Comparison of ENCODE assay signal across 21 cellular contexts in genomic region chr14:87121716-87122115, GRCh38.
A peak's percentile ranks its signal among the peaks of the same experiment; 100 is the strongest.
DNase-seq lines count a peak whose midpoint lies in the region; ATAC-seq and TF ChIP-seq lines count a peak whose summit lies in the region.
"Had no signal": no experiment of that assay in that cellular context is flagged by ENCODE, and none has a peak within 500 bp of the region (broad histone marks: within the 10 kb centered on the region; RNA-seq: fewer than 3 reads in every experiment).

No MANE protein-coding gene starts in this region.

- peak overlapping the region; percentile 41 for H3K4me2 ChIP-seq in OCI-LY7 (ENCODE audit: low read length)
- H3K4me2 ChIP-seq: A549; BLaER1 treated with 17β-estradiol and CSF1 and Interleukin-3, amounts not matched to agents 10 nM and 100 nM had no signal

- H3K9me3 ChIP-seq in OCI-LY7 (ENCODE audit: low read length), result peaks cover 10% of the 10 kb centered on the region; the same call in 1 of the 2 replicates
- no peaks in the 10 kb centered on the region for H3K9me3 ChIP-seq in endodermal cell (ENCODE audit: control insufficient read depth, low read length)
- H3K9me3 ChIP-seq: A549; BE2C; BLaER1 treated with 17β-estradiol and CSF1 and Interleukin-3, amounts not matched to agents 10 nM and 100 nM had no signal

- peaks cover 2% of the 10 kb centered on the region for H3K9me3 Mint-ChIP-seq in activated naive CD8-positive, alpha-beta T cell treated with anti-CD3 and anti-CD28 coated beads for 36 hours
- no peaks in the 10 kb centered on the region for H3K9me3 Mint-ChIP-seq in activated naive CD8-positive, alpha-beta T cell treated with anti-CD3 and anti-CD28 coated beads, Interleukin-2, amount 50 U/mL, for 24 hours
- peaks cover 3% of the 10 kb centered on the region for H3K9me3 Mint-ChIP-seq in endodermal cell

- H3K4me1 ChIP-seq in OCI-LY7 (ENCODE audit: insufficient read depth, low read length, poor library complexity, severe bottlenecking) (peaks cover 22% of the 10 kb centered on the region), endodermal cell (ENCODE audit: control insufficient read depth, insufficient read depth, low read length) (no peaks in the 10 kb centered on the region)
- H3K4me1 ChIP-seq: A549; BE2C; BLaER1 treated with 17β-estradiol and CSF1 and Interleukin-3, amounts not matched to agents 10 nM and 100 nM had no signal

- no peak for ATAC-seq in activated naive CD8-positive, alpha-beta T cell treated with anti-CD3 and anti-CD28 coated beads, Interleukin-2, amount 50 U/mL, for 24 hours
- no peak for ATAC-seq in GM21825 (IDR thresholded peaks at IDR 0.05; ENCODE audit: unreplicated experiment)
- ATAC-seq: A549 had no signal

- DNase-seq in activated naive CD8-positive, alpha-beta T cell treated with anti-CD3 and anti-CD28 coated beads for 36 hours, result no peak
- no peak for DNase-seq in activated naive CD8-positive, alpha-beta T cell treated with anti-CD3 and anti-CD28 coated beads, Interleukin-2, amount 50 U/mL, for 24 hours
- peak; percentile 29 for DNase-seq in OCI-LY7 (ENCODE audit: low spot score)
- no peak for DNase-seq in endodermal cell
- DNase-seq in SKM-1 treated with dmso at 0.1 percent for 144 hours (lab: John Stamatoyannopoulos, UW; ENCODE audit: unreplicated experiment), result no peak
- DNase-seq in NCI-H1417 (lab: John Stamatoyannopoulos, UW), result no peak
- DNase-seq: 8988T; ACHN; AML-193; BE2C; CD4-positive, alpha-beta T cell; CD8-positive, alpha-beta memory T cell; DMS153; DND-41; GOT3; H7; HCEC 1CT had no signal

- intact Hi-C loops in OCI-LY7 (cut with micrococcal nuclease; ENCODE audit: unreplicated experiment), result no loop called here

- WGBS in endodermal cell (ENCODE audit: insufficient coverage in 1 of 2, insufficient read length in 1 of 2), 2 experiments, result 86 to 90% methylated on average over 2 of the region's 2 CpGs

- H2AFZ ChIP-seq in OCI-LY7 (ENCODE audit: low read length), result peak overlapping the region; percentile 96

- no peak for TF ChIP-seq CTCF in OCI-LY7 (conservative IDR thresholded peaks at IDR 0.05; ENCODE audit: low read length)
- peak; percentile 20 for TF ChIP-seq CTCF in endodermal cell (conservative IDR thresholded peaks at IDR 0.05)

- no peaks in the 10 kb centered on the region for H3K36me3 Mint-ChIP-seq in activated naive CD8-positive, alpha-beta T cell treated with anti-CD3 and anti-CD28 coated beads for 36 hours
- H3K36me3 Mint-ChIP-seq in activated naive CD8-positive, alpha-beta T cell treated with anti-CD3 and anti-CD28 coated beads, Interleukin-2, amount 50 U/mL, for 24 hours (ENCODE audit: low read depth), result no peaks in the 10 kb centered on the region
- H3K36me3 Mint-ChIP-seq in endodermal cell (ENCODE audit: low read depth), result no peaks in the 10 kb centered on the region
- H3K36me3 Mint-ChIP-seq: CD14-positive monocyte; CD8-positive, alpha-beta memory T cell had no signal

- H3K27me3 Mint-ChIP-seq in activated naive CD8-positive, alpha-beta T cell treated with anti-CD3 and anti-CD28 coated beads for 36 hours, result no peaks in the 10 kb centered on the region
- H3K27me3 Mint-ChIP-seq in activated naive CD8-positive, alpha-beta T cell treated with anti-CD3 and anti-CD28 coated beads, Interleukin-2, amount 50 U/mL, for 24 hours, result no peaks in the 10 kb centered on the region
- no peaks in the 10 kb centered on the region for H3K27me3 Mint-ChIP-seq in endodermal cell (ENCODE audit: insufficient read depth)
- H3K27me3 Mint-ChIP-seq: CD4-positive, alpha-beta T cell; CD8-positive, alpha-beta memory T cell had no signal

- H3K27ac ChIP-seq in OCI-LY7 (ENCODE audit: low read depth, low read length, poor library complexity, severe bottlenecking) (no peak overlapping the region), endodermal cell (ENCODE audit: low read depth, low read length) (no peak overlapping the region)
- H3K27ac ChIP-seq: A549; BLaER1 treated with 17β-estradiol and CSF1 and Interleukin-3, amounts not matched to agents 10 nM and 100 nM had no signal

- no peaks in the 10 kb centered on the region for H3K4me1 Mint-ChIP-seq in activated naive CD8-positive, alpha-beta T cell treated with anti-CD3 and anti-CD28 coated beads for 36 hours
- H3K4me1 Mint-ChIP-seq in activated naive CD8-positive, alpha-beta T cell treated with anti-CD3 and anti-CD28 coated beads, Interleukin-2, amount 50 U/mL, for 24 hours, result no peaks in the 10 kb centered on the region
- no peaks in the 10 kb centered on the region for H3K4me1 Mint-ChIP-seq in endodermal cell
- H3K4me1 Mint-ChIP-seq: CD14-positive monocyte; CD8-positive, alpha-beta memory T cell had no signal

- no peak overlapping the region for H3K9ac ChIP-seq in endodermal cell (ENCODE audit: extremely low read depth, low read length, poor library complexity, severe bottlenecking)
- H3K9ac ChIP-seq: BLaER1 treated with 17β-estradiol and CSF1 and Interleukin-3, amounts not matched to agents 10 nM and 100 nM had no signal

- CTCF ChIA-PET in OCI-LY7 (lab: Charles Lee; ENCODE audit: unreplicated experiment), result no interaction called here

- no peaks in the 10 kb centered on the region for H3K79me2 ChIP-seq in OCI-LY7 (ENCODE audit: insufficient read depth, low read depth, low read length)

- no peak overlapping the region for H3K4me3 Mint-ChIP-seq in activated naive CD8-positive, alpha-beta T cell treated with anti-CD3 and anti-CD28 coated beads for 36 hours
- H3K4me3 Mint-ChIP-seq in activated naive CD8-positive, alpha-beta T cell treated with anti-CD3 and anti-CD28 coated beads, Interleukin-2, amount 50 U/mL, for 24 hours, result no peak overlapping the region
- no peak overlapping the region for H3K4me3 Mint-ChIP-seq in endodermal cell
- H3K4me3 Mint-ChIP-seq: CD14-positive monocyte; CD4-positive, alpha-beta T cell; CD8-positive, alpha-beta memory T cell had no signal

- POLR2A ChIA-PET in OCI-LY7 (lab: Charles Lee), result interaction anchor here (0.7 to 1.3 kb wide), 4 partner anchors 11 to 275 kb away, joined by 3 read pairs; no protein-coding TSS in a partner anchor

- no peaks in the 10 kb centered on the region for H3K9me2 ChIP-seq in OCI-LY7 (ENCODE audit: insufficient read depth, low read length)

- H3K27me3 ChIP-seq in endodermal cell (ENCODE audit: control insufficient read depth, insufficient read depth, low read length, poor library complexity, severe bottlenecking), result no peaks in the 10 kb centered on the region
- H3K27me3 ChIP-seq: BE2C; BLaER1 treated with 17β-estradiol and CSF1 and Interleukin-3, amounts not matched to agents 10 nM and 100 nM had no signal

- H3K4me3 ChIP-seq in OCI-LY7 (ENCODE audit: low read depth, low read length, poor library complexity, severe bottlenecking) (no peak overlapping the region), endodermal cell (ENCODE audit: low read length) (no peak overlapping the region)
- H3K4me3 ChIP-seq: A549; BLaER1 treated with 17β-estradiol and CSF1 and Interleukin-3, amounts not matched to agents 10 nM and 100 nM had no signal

- peak overlapping the region; percentile 22 for H3K27ac Mint-ChIP-seq in activated naive CD8-positive, alpha-beta T cell treated with anti-CD3 and anti-CD28 coated beads for 36 hours
- no peak overlapping the region for H3K27ac Mint-ChIP-seq in activated naive CD8-positive, alpha-beta T cell treated with anti-CD3 and anti-CD28 coated beads, Interleukin-2, amount 50 U/mL, for 24 hours
- H3K27ac Mint-ChIP-seq in endodermal cell, result no peak overlapping the region
- H3K27ac Mint-ChIP-seq: CD14-positive monocyte; CD4-positive, alpha-beta T cell; CD8-positive, alpha-beta memory T cell had no signal

- BruUV-seq in OCI-LY7 (replicated peaks; lab: Mats Ljungman, UMichigan), result no TSS peak

- H3K36me3 ChIP-seq in OCI-LY7 (ENCODE audit: insufficient read depth, low read length) (no peaks in the 10 kb centered on the region; the same call in 1 of the 2 replicates), endodermal cell (ENCODE audit: control insufficient read depth, insufficient read depth, low read length) (no peaks in the 10 kb centered on the region)
- H3K36me3 ChIP-seq: BE2C; BLaER1 treated with 17β-estradiol and CSF1 and Interleukin-3, amounts not matched to agents 10 nM and 100 nM had no signal

- H4K20me1 ChIP-seq in OCI-LY7 (ENCODE audit: insufficient read depth, low read length), result no peaks in the 10 kb centered on the region
- H4K20me1 ChIP-seq: BLaER1 treated with 17β-estradiol and CSF1 and Interleukin-3, amounts not matched to agents 10 nM and 100 nM had no signal
